In the genomic region with DNA sequence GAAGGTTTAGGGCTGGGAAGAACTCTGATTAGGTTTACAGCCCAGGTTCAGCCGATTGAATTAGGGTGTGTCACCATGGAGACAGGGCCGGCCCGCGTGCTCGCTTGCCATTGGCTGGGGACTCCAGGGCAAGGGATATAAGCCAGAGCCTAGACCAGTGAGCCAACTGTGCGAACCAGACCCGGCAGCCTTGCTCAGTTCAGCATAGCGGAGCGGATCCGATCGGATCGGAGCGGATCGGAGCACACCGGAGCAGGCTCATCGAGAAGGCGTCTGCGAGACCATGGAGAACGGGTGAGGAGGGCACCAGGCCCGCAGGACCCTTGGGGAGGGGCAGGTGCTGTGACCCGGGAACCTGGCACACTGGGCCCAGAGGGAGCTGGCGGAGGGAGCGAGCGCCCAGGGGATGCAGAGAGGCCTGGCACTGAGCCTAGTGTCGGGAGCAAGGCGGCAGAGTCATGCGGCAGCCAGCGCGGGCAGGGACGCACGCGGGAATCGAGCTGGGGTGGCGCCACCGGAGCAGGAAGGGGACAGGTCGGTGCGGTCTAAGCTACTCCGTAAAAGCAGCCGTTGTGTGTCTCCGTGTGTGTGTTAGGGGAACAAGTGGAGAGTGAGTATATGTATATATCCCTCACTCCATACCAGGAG, we compare ENCODE assay signal across 8 cellular contexts. TPM values are rescaled to one million over a fixed set of nuclear protein-coding genes. Genes with fewer than 3 reads are reported as not detected.
A peak's percentile ranks its signal among the peaks of the same experiment; 100 is the strongest.
DNase-seq lines count a peak whose midpoint lies in the region; ATAC-seq and TF ChIP-seq lines count a peak whose summit lies in the region.

A gene (plus strand): TSS at position 165 of the 648 bp plus-strand sequence. CDS start 119 bp downstream, at position 284.

- peak; percentile 84 to 92 (median 88) for DNase-seq in CD4-positive, alpha-beta memory T cell
- DNase-seq in HK-2 (ENCODE audit: unreplicated experiment) (peak; percentile 87), NCI-H82 treated with DMSO at 0.1 percent for 48 hours (lab: John Stamatoyannopoulos, UW; ENCODE audit: unreplicated experiment) (peak; percentile 85), dorsolateral prefrontal cortex (peak; percentile 67 to 91 (median 88)), lower leg skin (ENCODE audit: low spot score in 2 of 2) (peak; percentile 91 to 98)
- DNase-seq in activated CD4-positive, alpha-beta memory T cell treated with anti-CD3 and anti-CD28 coated beads for 36 hours: peak; percentile 93
- peak; percentile 79 to 87 for DNase-seq in stimulated activated CD4-positive, alpha-beta T cell treated with anti-CD3 and anti-CD28 coated beads, Interleukin-4, amount 100 ng/mL, for 48 hours (ENCODE audit: low read depth in 2 of 2)

- H3K4me1 ChIP-seq in CD4-positive, alpha-beta memory T cell (ENCODE audit: insufficient read depth, low read length): peaks cover 47% of the 10 kb centered on the region

- peaks cover 33 to 55% (median 43%) of the 10 kb centered on the region in 4 donors for H3K4me1 Mint-ChIP-seq in CD4-positive, alpha-beta memory T cell
- peaks cover 39% of the 10 kb centered on the region for H3K4me1 Mint-ChIP-seq in activated CD4-positive, alpha-beta memory T cell treated with anti-CD3 and anti-CD28 coated beads for 36 hours (ENCODE audit: low read depth)

- peaks cover 26 to 44% of the 10 kb centered on the region in 2 donors for H3K36me3 Mint-ChIP-seq in CD4-positive, alpha-beta memory T cell
- H3K36me3 Mint-ChIP-seq in activated CD4-positive, alpha-beta memory T cell treated with anti-CD3 and anti-CD28 coated beads for 36 hours: peaks cover 41% of the 10 kb centered on the region

- no peaks in the 10 kb centered on the region for H3K27me3 Mint-ChIP-seq in CD4-positive, alpha-beta memory T cell
- no peaks in the 10 kb centered on the region for H3K27me3 Mint-ChIP-seq in activated CD4-positive, alpha-beta memory T cell treated with anti-CD3 and anti-CD28 coated beads for 36 hours

- TF ChIP-seq CTCF in dorsolateral prefrontal cortex (IDR thresholded peaks at IDR 0.05 in 54 of 56, conservative IDR thresholded peaks at IDR 0.05 in 2 of 56; ENCODE audit: low read depth in 1 of 56, partially characterized antibody in 56 of 56) (peak in 1 of 56 donors; percentile 9), lower leg skin (IDR thresholded peaks at IDR 0.05) (no peak)

- CTCF ChIA-PET in CD4-positive, alpha-beta memory T cell (lab: Charles Lee; ENCODE audit: partially characterized antibody): interaction anchor here (0.9 to 2.3 kb wide), 12 partner anchors 8 to 212 kb away, joined by 3 to 14 read pairs (median 5); a partner anchor contains a TSS
- CTCF ChIA-PET in activated CD4-positive, alpha-beta memory T cell treated with anti-CD3 and anti-CD28 coated beads for 36 hours (lab: Charles Lee): interaction anchor here (0.9 to 2.3 kb wide), 7 partner anchors 8 to 137 kb away, joined by 3 to 12 read pairs (median 4); a partner anchor contains a TSS

- peak in 1 of 2 donors; percentile 33 for TF ChIP-seq POLR2A in lower leg skin (IDR thresholded peaks at IDR 0.05)

- WGBS in lower leg skin, 2 donors: 0% methylated on average over 13 to 28 of the region's 40 CpGs

- peak within 1 kb of the TSS; percentile 94 to 99 (median 98) for H3K27ac Mint-ChIP-seq in CD4-positive, alpha-beta memory T cell
- H3K27ac Mint-ChIP-seq in activated CD4-positive, alpha-beta memory T cell treated with anti-CD3 and anti-CD28 coated beads for 36 hours: peak within 1 kb of the TSS; percentile 99

- peaks cover 0 to 4% (median 0%) of the 10 kb centered on the region in 8 donors for H3K9me3 Mint-ChIP-seq in CD4-positive, alpha-beta memory T cell
- H3K9me3 Mint-ChIP-seq in activated CD4-positive, alpha-beta memory T cell treated with anti-CD3 and anti-CD28 coated beads for 36 hours: no peaks in the 10 kb centered on the region

- peaks cover 21% of the 10 kb centered on the region for H3K36me3 ChIP-seq in CD4-positive, alpha-beta memory T cell (ENCODE audit: insufficient read depth, low read length)

- peak within 1 kb of the TSS; percentile 77 for H3K27ac ChIP-seq in CD4-positive, alpha-beta memory T cell (ENCODE audit: low read depth, low read length)
- peak within 1 kb of the TSS in 57 of 59 donors; percentile 29 to 95 (median 85) for H3K27ac ChIP-seq in dorsolateral prefrontal cortex

- H3K9me3 ChIP-seq in CD4-positive, alpha-beta memory T cell (ENCODE audit: control insufficient read depth in 1 of 2, low read length in 2 of 2): no peaks in the 10 kb centered on the region

- POLR2A ChIA-PET in CD4-positive, alpha-beta memory T cell (lab: Charles Lee; ENCODE audit: partially characterized antibody): interaction anchor here (0.6 to 5.5 kb wide), 26 partner anchors 9 to 222 kb away, joined by 3 to 119 read pairs (median 4); a partner anchor contains a TSS
- POLR2A ChIA-PET in activated CD4-positive, alpha-beta memory T cell treated with anti-CD3 and anti-CD28 coated beads for 36 hours (lab: Charles Lee): interaction anchor here (0.8 to 5.0 kb wide), 15 partner anchors 8 to 143 kb away, joined by 3 to 66 read pairs (median 5); a partner anchor contains a TSS

- H3K4me3 Mint-ChIP-seq in CD4-positive, alpha-beta memory T cell: peak within 1 kb of the TSS; percentile 97 to 100 (median 99)
- H3K4me3 Mint-ChIP-seq in activated CD4-positive, alpha-beta memory T cell treated with anti-CD3 and anti-CD28 coated beads for 36 hours: peak within 1 kb of the TSS; percentile 89

- no peaks in the 10 kb centered on the region for H3K27me3 ChIP-seq in CD4-positive, alpha-beta memory T cell (ENCODE audit: insufficient read depth, low read length)
- H3K27me3 ChIP-seq in dorsolateral prefrontal cortex: no peaks in the 10 kb centered on the region

- ATAC-seq in GM19455 (IDR thresholded peaks at IDR 0.05; ENCODE audit: unreplicated experiment): peak; percentile 96

- H3K4me3 ChIP-seq in CD4-positive, alpha-beta memory T cell (ENCODE audit: low read length in 2 of 2): peak within 1 kb of the TSS; percentile 84 to 92
- H3K4me3 ChIP-seq in dorsolateral prefrontal cortex (peak within 1 kb of the TSS; percentile 61 to 98 (median 82)), lower leg skin (ENCODE audit: low read depth, poor library complexity, severe bottlenecking) (peak within 1 kb of the TSS; percentile 65)

- intact Hi-C loops in CD4-positive, alpha-beta memory T cell (cut with micrococcal nuclease): loop anchor here (1.0 to 10.0 kb wide), 5 partner anchors 8 to 795 kb away; a partner anchor contains a TSS
- intact Hi-C loops in activated CD4-positive, alpha-beta memory T cell treated with anti-CD3 and anti-CD28 coated beads for 36 hours (cut with micrococcal nuclease): loop anchor here (1.0 to 2.0 kb wide), 9 partner anchors 8 to 213 kb away; a partner anchor contains a TSS
- intact Hi-C loops in dorsolateral prefrontal cortex (cut with DNase I) (no loop called here), lower leg skin (cut with DNase I; ENCODE audit: low total_unique reads) (loop anchor here (10.0 kb wide), 1 partner anchor 215 kb away; a partner anchor contains a TSS)

RNA-seq across cellular contexts. Expression of the gene that starts here (rescaled TPM):
- total RNA-seq in CD4-positive, alpha-beta memory T cell: 100 to 1,000 TPM; 106 to 108 TPM
- 100 to 1,000 TPM in 1 of 2 donors, 10 to 100 TPM in 1; 53.8 to 101 TPM for polyA plus RNA-seq in CD4-positive, alpha-beta memory T cell
- total RNA-seq in activated CD4-positive, alpha-beta memory T cell treated with anti-CD3 and anti-CD28 coated beads for 36 hours: 100 to 1,000 TPM; 178 to 179 TPM
- 10 to 100 TPM in 98 of 120 experiments, 1 to 10 TPM in 22; 5.3 to 45.3 (median 14.4) TPM for total RNA-seq in dorsolateral prefrontal cortex
- total RNA-seq in lower leg skin: 10 to 100 TPM; 23.0 to 48.8 (median 36.2) TPM

Comparison
In these comparisons a context has a peak if more than half of its experiments do, and no peak if none do; other contexts are left out.
1. Peak in every context shown above with its lines: DNase-seq, ATAC-seq, H3K4me3 ChIP-seq and H3K27ac ChIP-seq.
2. intact Hi-C loops: an anchor here in CD4-positive, alpha-beta memory T cell (1.0 to 10.0 kb wide), activated CD4-positive, alpha-beta memory T cell treated with anti-CD3 and anti-CD28 coated beads for 36 hours (1.0 to 2.0 kb wide) and lower leg skin (10.0 kb wide); none called in dorsolateral prefrontal cortex.